31 cellular contexts compared by ENCODE assay signal in genomic region chr18:14927701-14928100, GRCh38.
"Had no signal": no experiment of that assay in that cellular context is flagged by ENCODE, and none has a peak within 500 bp of the region (broad histone marks: within the 10 kb centered on the region; RNA-seq: fewer than 3 reads in every experiment).

No MANE protein-coding gene starts in this region.

- H3K4me2 ChIP-seq: SK-N-SH had no signal

- H3K4me1 ChIP-seq: SJSA1 had no signal

- H3K27me3 ChIP-seq: SJSA1 had no signal

- H3K9ac ChIP-seq: SK-N-SH had no signal

- H3K27ac ChIP-seq: SJSA1, WERI-Rb-1 had no signal

- DNase-seq: activated CD4-positive, alpha-beta memory T cell treated with anti-CD3 and anti-CD28 coated beads, Interleukin-2, amount 10 ng/mL, durations not matched to agents 7 days and 5 days; activated CD4-positive, alpha-beta T cell treated with anti-CD3 and anti-CD28 coated beads for 1 hour; activated CD4-positive, alpha-beta T cell treated with anti-CD3 and anti-CD28 coated beads for 48 hours; activated CD4-positive, CD25-positive, alpha-beta regulatory T cell; activated CD8-positive, alpha-beta memory T cell treated with anti-CD3 and anti-CD28 coated beads, Interleukin-2, amount 10 ng/mL, durations not matched to agents 7 days and 5 days; activated CD8-positive, alpha-beta memory T cell treated with anti-CD3 and anti-CD28 coated beads, Interleukin-2, amount 50 U/mL, for 48 hours; activated effector memory CD4-positive, alpha-beta T cell treated with Interleukin-2 at 50 U/mL for 16 hours; activated naive CD4-positive, alpha-beta T cell treated with anti-CD3 and anti-CD28 coated beads, Interleukin-2, amount 10 ng/mL, durations not matched to agents 7 days and 5 days; activated naive CD8-positive, alpha-beta T cell treated with anti-CD3 and anti-CD28 coated beads, Interleukin-2, amount 50 U/mL, for 24 hours; activated T-cell treated with anti-CD3 and anti-CD28 coated beads, Interleukin-2, amount 50 U/mL, for 48 hours; anterior cingulate cortex; central memory CD4-positive, alpha-beta T cell; Karpas-422; KBM-7; NCI-H1105; NCI-H1417 treated with DMSO at 0.1 percent for 48 hours; NCI-H187 treated with DMSO at 0.1 percent for 48 hours; NCI-H2081; NCI-H2171 treated with DMSO at 0.1 percent for 48 hours; NCI-H2227 treated with DMSO at 0.1 percent for 48 hours; NCI-H446; NCI-H524; NCI-H69; OCI-M1; SHP77 treated with DMSO at 0.1 percent for 48 hours; SK-N-SH; T-helper 1 cell; T-helper 2 cell; T-helper 9 cell; WERI-Rb-1 had no signal

- H3K9me3 ChIP-seq: SK-N-SH had no signal

- H3K36me3 ChIP-seq: SJSA1, WERI-Rb-1 had no signal

- H3K4me3 ChIP-seq: SJSA1 had no signal
